Comparison of ENCODE assay signal across 8 cellular contexts in the genomic region with DNA sequence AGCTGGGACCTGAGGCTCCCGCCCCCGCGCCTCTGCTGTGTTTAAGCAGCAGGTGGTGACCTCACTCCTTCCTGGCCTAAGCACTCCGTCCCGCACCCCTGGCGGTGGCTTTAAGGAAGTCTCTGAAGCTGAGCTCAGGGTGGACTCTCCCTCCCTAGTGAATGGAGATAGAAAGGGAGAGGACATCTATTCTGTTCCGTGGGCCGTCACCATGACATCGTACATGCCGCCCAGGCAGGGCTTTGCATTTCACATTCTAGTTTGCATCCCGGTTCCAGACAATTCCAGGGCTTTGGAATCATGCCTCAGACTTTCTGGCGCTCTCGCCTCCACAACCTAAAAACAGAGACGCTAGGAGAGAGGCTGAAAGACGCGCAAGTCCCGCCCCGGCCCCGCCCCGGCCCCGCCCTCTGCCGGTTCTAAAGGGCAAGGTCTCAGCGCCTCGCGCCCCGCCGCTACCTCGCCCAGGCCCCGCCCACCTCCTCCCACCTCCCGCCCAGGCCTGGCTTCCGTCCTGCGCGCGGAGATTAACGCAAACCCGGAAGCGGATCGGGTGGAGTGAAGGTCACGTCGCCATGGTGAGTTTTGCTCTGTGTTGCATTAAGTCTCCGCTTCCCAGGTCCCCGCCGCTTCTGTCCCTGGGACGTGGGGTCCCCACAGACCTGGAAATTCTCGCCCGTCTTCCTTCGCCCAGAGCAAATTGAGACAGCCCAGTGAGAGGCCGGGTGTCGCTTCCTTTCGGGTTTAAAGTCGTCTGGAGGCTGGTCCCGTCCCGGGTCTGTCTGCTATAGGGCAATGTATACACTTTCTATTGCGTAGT. TPM values are rescaled to one million over a fixed set of nuclear protein-coding genes. Genes with fewer than 3 reads are reported as not detected.
A peak's percentile ranks its signal among the peaks of the same experiment; 100 is the strongest.
DNase-seq lines count a peak whose midpoint lies in the region; ATAC-seq and TF ChIP-seq lines count a peak whose summit lies in the region.

A gene (plus strand): TSS at position 535 of the 820 bp plus-strand sequence. CDS start 15,617 bp downstream, outside the sequence.

- peak; percentile 80 for TF ChIP-seq CTCF in H9 (conservative IDR thresholded peaks at IDR 0.05)
- peak in 3 of 4 experiments; percentile 68 to 85 (median 82) for TF ChIP-seq CTCF in gastroesophageal sphincter (IDR thresholded peaks at IDR 0.05)

- peak in 1 of 2 donors; percentile 9 for TF ChIP-seq POLR2A in gastroesophageal sphincter (IDR thresholded peaks at IDR 0.05)

- H3K9me3 ChIP-seq in H9 (ENCODE audit: control insufficient read depth, low read depth, low read length) (no peaks in the 10 kb centered on the region), MG63 (peaks cover 4% of the 10 kb centered on the region; the same call in 1 of the 2 replicates), gastroesophageal sphincter (no peaks in the 10 kb centered on the region)

- CTCF ChIA-PET in activated naive CD4-positive, alpha-beta T cell treated with anti-CD3 and anti-CD28 coated beads for 36 hours (lab: Charles Lee) = interaction anchor here (0.6 to 0.9 kb wide), 2 partner anchors 47 to 199 kb away, joined by 3 to 4 read pairs; no protein-coding TSS in a partner anchor

- H4K8ac ChIP-seq in H9 (replicated peaks; ENCODE audit: insufficient read length, low read depth, low read length) = no peak within 1 kb of the TSS

- WGBS in H9 (ENCODE audit: extremely low coverage, insufficient read length, low lambda C conversion rate) = no CpG with 5 or more reads among the region's 54 CpGs
- WGBS in gastroesophageal sphincter (ENCODE audit: low coverage in 1 of 2), 2 donors = 0 to 1% methylated on average over 3 to 16 of the region's 54 CpGs

- H3K23me2 ChIP-seq in H9 (ENCODE audit: insufficient read length, low read depth, low read length, poor library complexity, severe bottlenecking) = peaks cover 3% of the 10 kb centered on the region

- no peak within 1 kb of the TSS for H2BK20ac ChIP-seq in H9 (ENCODE audit: low read depth, low read length, poor library complexity, severe bottlenecking)

- H3K36me3 Mint-ChIP-seq in H9 (ENCODE audit: insufficient read depth in 1 of 3, low read depth in 3 of 3) = no peaks in the 10 kb centered on the region
- peaks cover 23% of the 10 kb centered on the region for H3K36me3 Mint-ChIP-seq in activated naive CD4-positive, alpha-beta T cell treated with anti-CD3 and anti-CD28 coated beads for 36 hours (ENCODE audit: low read depth)

- H3K27me3 ChIP-seq in H9 (ENCODE audit: insufficient read depth, low read length) = no peaks in the 10 kb centered on the region
- no peaks in the 10 kb centered on the region for H3K27me3 ChIP-seq in MG63
- H3K27me3 ChIP-seq in gastroesophageal sphincter = no peaks in the 10 kb centered on the region

- H2AFZ ChIP-seq in H9 (ENCODE audit: low read length) = no peak within 1 kb of the TSS

- H3K9ac ChIP-seq in H9 (ENCODE audit: extremely low read depth, insufficient read length, low read length) = peak within 1 kb of the TSS; percentile 14

- no peak for TF ChIP-seq EP300 in gastroesophageal sphincter (IDR thresholded peaks at IDR 0.05)

- peak; percentile 97 for ATAC-seq in gastroesophageal sphincter

- peak within 1 kb of the TSS; percentile 44 for H3K27ac ChIP-seq in H9 (ENCODE audit: insufficient read length, low read depth, low read length)
- H3K27ac ChIP-seq in gastroesophageal sphincter = peak within 1 kb of the TSS; percentile 80 to 92 (median 86)
- H3K27ac ChIP-seq in substantia nigra (ENCODE audit: low read depth, low read length, poor library complexity, severe bottlenecking) = peak within 1 kb of the TSS; percentile 64

- H2BK15ac ChIP-seq in H9 (ENCODE audit: low read depth, low read length) = no peak within 1 kb of the TSS

- H4K91ac ChIP-seq in H9 (ENCODE audit: insufficient read length, low read depth, low read length) = no peak within 1 kb of the TSS

- peak within 1 kb of the TSS; percentile 9; the same call in 1 of the 2 replicates for H3K14ac ChIP-seq in H9 (ENCODE audit: insufficient read depth, low read length)

- H3K4me1 Mint-ChIP-seq in H9 = peaks cover 18 to 19% of the 10 kb centered on the region in 2 experiments
- H3K4me1 Mint-ChIP-seq in activated naive CD4-positive, alpha-beta T cell treated with anti-CD3 and anti-CD28 coated beads for 36 hours (ENCODE audit: low read depth) = peaks cover 17% of the 10 kb centered on the region

- H2AK5ac ChIP-seq in H9 (ENCODE audit: insufficient read length, low read length) = no peak within 1 kb of the TSS

- in situ Hi-C loops in SK-MEL-5 (cut with HindIII; ENCODE audit: low pct_unique_long_range_greater_than_20kb, low sequenced_read_pairs) = no loop called here

- intact Hi-C loops in activated naive CD4-positive, alpha-beta T cell treated with anti-CD3 and anti-CD28 coated beads for 36 hours (cut with micrococcal nuclease) = loop anchor here (1.0 to 5.0 kb wide), 8 partner anchors 8 to 260 kb away; a partner anchor contains a TSS

- H3K79me1 ChIP-seq in H9 (ENCODE audit: insufficient read depth, low read depth, low read length, poor library complexity, severe bottlenecking) = peaks cover 5% of the 10 kb centered on the region

- H3K4me1 ChIP-seq in H9 (ENCODE audit: insufficient read depth, low read length) = no peaks in the 10 kb centered on the region; the same call in 1 of the 2 replicates
- peaks cover 0 to 20% (median 7%) of the 10 kb centered on the region in 3 donors for H3K4me1 ChIP-seq in gastroesophageal sphincter

- DNase-seq in GF-D8 (lab: John Stamatoyannopoulos, UW) = peak; percentile 87
- DNase-seq in H9 = peak; percentile 97
- DNase-seq in MG63 = peak; percentile 96
- DNase-seq in SK-MEL-5 (ENCODE audit: low read depth, low spot score) = peak; percentile 87
- DNase-seq in activated naive CD4-positive, alpha-beta T cell treated with anti-CD3 and anti-CD28 coated beads for 36 hours = peak; percentile 98
- peak; percentile 74 for DNase-seq in non-pigmented ciliary epithelial cell (ENCODE audit: low read depth)
- peak; percentile 42 to 97 (median 85) for DNase-seq in substantia nigra (lab: John Stamatoyannopoulos, UW)

- H2BK5ac ChIP-seq in H9 (ENCODE audit: insufficient read length, low read length) = no peak within 1 kb of the TSS

- H3K9me3 Mint-ChIP-seq in H9 = no peaks in the 10 kb centered on the region; a peak in 1 of 5 replicates
- H3K9me3 Mint-ChIP-seq in activated naive CD4-positive, alpha-beta T cell treated with anti-CD3 and anti-CD28 coated beads for 36 hours = peaks cover 11% of the 10 kb centered on the region

- peak within 1 kb of the TSS; percentile 95 to 99 (median 96); a peak in 6 of 7 replicates for H3K27ac Mint-ChIP-seq in H9
- H3K27ac Mint-ChIP-seq in activated naive CD4-positive, alpha-beta T cell treated with anti-CD3 and anti-CD28 coated beads for 36 hours = peak within 1 kb of the TSS; percentile 95

- no peaks in the 10 kb centered on the region; the same call in 1 of the 2 replicates for H3K27me3 Mint-ChIP-seq in H9 (ENCODE audit: low read depth)
- no peaks in the 10 kb centered on the region for H3K27me3 Mint-ChIP-seq in activated naive CD4-positive, alpha-beta T cell treated with anti-CD3 and anti-CD28 coated beads for 36 hours (ENCODE audit: low read depth)

- H3K4me2 ChIP-seq in H9 (ENCODE audit: insufficient read depth, insufficient read length, low read length) = peak within 1 kb of the TSS; percentile 81

- H2BK12ac ChIP-seq in H9 (ENCODE audit: insufficient read length, low read depth, low read length) = no peak within 1 kb of the TSS

- no peak within 1 kb of the TSS for H2BK120ac ChIP-seq in H9 (ENCODE audit: low read depth, low read length, poor library complexity, severe bottlenecking)

- no peak within 1 kb of the TSS for H3K4ac ChIP-seq in H9 (ENCODE audit: low read depth, low read length)

- no peak within 1 kb of the TSS for H3K18ac ChIP-seq in H9 (ENCODE audit: insufficient read length, low read depth, low read length)

- H3K4me3 ChIP-seq in MG63 = peak within 1 kb of the TSS; percentile 83
- peak within 1 kb of the TSS; percentile 75 to 86 for H3K4me3 ChIP-seq in gastroesophageal sphincter

- H3K79me2 ChIP-seq in H9 (ENCODE audit: insufficient read depth, low read length) = no peaks in the 10 kb centered on the region

- H3K56ac ChIP-seq in H9 (ENCODE audit: insufficient read length, low read depth, low read length) = no peak within 1 kb of the TSS

- H3T11ph ChIP-seq in H9 (ENCODE audit: low read length) = no peak within 1 kb of the TSS

- no peaks in the 10 kb centered on the region for H4K20me1 ChIP-seq in H9 (ENCODE audit: control insufficient read depth, insufficient read depth, insufficient read length)

- H3K4me3 Mint-ChIP-seq in H9 = peak within 1 kb of the TSS; percentile 96 to 98
- H3K4me3 Mint-ChIP-seq in activated naive CD4-positive, alpha-beta T cell treated with anti-CD3 and anti-CD28 coated beads for 36 hours = peak within 1 kb of the TSS; percentile 97

- H3K23ac ChIP-seq in H9 (ENCODE audit: insufficient read length, low read depth, low read length) = no peak within 1 kb of the TSS

- no peak within 1 kb of the TSS for H4K5ac ChIP-seq in H9 (ENCODE audit: insufficient read length, low read depth, low read length)

- H3K36me3 ChIP-seq in MG63 (peaks cover 4% of the 10 kb centered on the region; the same call in 1 of the 2 replicates), gastroesophageal sphincter (no peaks in the 10 kb centered on the region)

RNA-seq across cellular contexts. Expression of the gene that starts here (rescaled TPM):
- total RNA-seq in H9 (2021) = 33.7 and 35.7 TPM in 2 replicates
- total RNA-seq in MG63 (2014; rRNA removed; shearing (Covaris generic); ENCODE audit: low replicate concordance) = 6.2 and 31.2 TPM in 2 replicates
- total RNA-seq in SK-MEL-5 (2014; rRNA removed; shearing (Covaris generic)) = 8.9 and 14.2 TPM in 2 replicates
- polyA plus RNA-seq in SK-MEL-5 (2015; cell fraction: cytosol; rRNA removed) = 3.5 and 8.9 TPM in 2 replicates
- polyA plus RNA-seq in SK-MEL-5 (2015; cell fraction: nucleus; rRNA removed) = 7.6 and 13.9 TPM in 2 replicates
- total RNA-seq in activated naive CD4-positive, alpha-beta T cell treated with anti-CD3 and anti-CD28 coated beads for 36 hours = 10 to 100 TPM; 19.1 to 20.1 TPM
- total RNA-seq in gastroesophageal sphincter = 10 to 100 TPM; 13.1 to 33.2 (median 22.2) TPM

Comparison
In these comparisons a context has a peak if more than half of its experiments do, and no peak if none do; other contexts are left out.
1. Peak in every context shown above with its lines: DNase-seq, ATAC-seq, H3K4me3 ChIP-seq and H3K27ac ChIP-seq.